ENCODE assay signal across 7 cellular contexts in genomic region chr22:43652845-43653244, GRCh38.
"Had no signal": no experiment of that assay in that cellular context is flagged by ENCODE, and none has a peak within 500 bp of the region (broad histone marks: within the 10 kb centered on the region; RNA-seq: fewer than 3 reads in every experiment).

No MANE protein-coding gene starts in this region.

- H3K27ac Mint-ChIP-seq: IgD-negative memory B cell had no signal

- H3K4me3 Mint-ChIP-seq: IgD-negative memory B cell had no signal

- ATAC-seq: HepG2, K562 had no signal

- H3K4me1 Mint-ChIP-seq: IgD-negative memory B cell had no signal

- H3K27ac ChIP-seq: HL-60 had no signal

- DNase-seq: IMR-90, KBM-7, KG1 had no signal

- H3K4me3 ChIP-seq: K562 had no signal

- H3K36me3 Mint-ChIP-seq: IgD-negative memory B cell had no signal
